ENCODE assay signal across 8 cellular contexts in genomic region chr11:110710520-110711381, GRCh38. TPM values are rescaled to one million over a fixed set of nuclear protein-coding genes. Genes with fewer than 3 reads are reported as not detected.
DNase-seq lines count a peak whose midpoint lies in the region; ATAC-seq and TF ChIP-seq lines count a peak whose summit lies in the region.

No MANE protein-coding gene starts in this region.

- no peak overlapping the region for H3K27ac Mint-ChIP-seq in GM23338
- no peak overlapping the region for H3K27ac Mint-ChIP-seq in activated T-helper 1 cell treated with anti-CD3 and anti-CD28 coated beads, Interleukin-12 subunit alpha, Interleukin-12 subunit beta, Interleukin-2, Interleukin-4 antibody, amounts not matched to agents 30 ng/mL and 10 ng/mL and 1 ng/mL, durations not matched to agents 14 hours and 24 hours and 36 hours

- H2AFZ ChIP-seq in GM23338 (peak overlapping the region; percentile 64; the same call in 1 of the 2 replicates), PC-9 (no peak overlapping the region)

- intact Hi-C loops in A673 (cut with micrococcal nuclease; ENCODE audit: unreplicated experiment) = loop anchor here (1.0 to 10.0 kb wide), 3 partner anchors 251 to 714 kb away; no protein-coding TSS in a partner anchor
- intact Hi-C loops in activated T-helper 1 cell treated with anti-CD3 and anti-CD28 coated beads, Interleukin-12 subunit alpha, Interleukin-12 subunit beta, Interleukin-2, Interleukin-4 antibody, amounts not matched to agents 30 ng/mL and 10 ng/mL and 1 ng/mL, durations not matched to agents 14 hours and 24 hours and 36 hours (cut with micrococcal nuclease) = loop anchor here (5.0 kb wide), 2 partner anchors 258 to 522 kb away; no protein-coding TSS in a partner anchor
- intact Hi-C loops in PC-9 (cut with micrococcal nuclease; ENCODE audit: unreplicated experiment) = no loop called here

- peak overlapping the region; percentile 76 for H3K4me3 ChIP-seq in A673 (ENCODE audit: low read depth, low read length, poor library complexity, severe bottlenecking)
- peak overlapping the region; percentile 82 for H3K4me3 ChIP-seq in GM23338
- H3K4me3 ChIP-seq in right atrium auricular region = peak overlapping the region; percentile 37 to 57
- no peak overlapping the region for H3K4me3 ChIP-seq in PC-9

- H3K27me3 ChIP-seq in A673 (replicated peaks; ENCODE audit: insufficient read depth, low read depth, low read length, poor library complexity) = no peaks in the 10 kb centered on the region
- H3K27me3 ChIP-seq in GM23338 (ENCODE audit: insufficient read depth) = peaks cover 72% of the 10 kb centered on the region
- H3K27me3 ChIP-seq in right atrium auricular region = peaks cover 0 to 4% of the 10 kb centered on the region in 2 donors
- H3K27me3 ChIP-seq in PC-9 (ENCODE audit: insufficient read depth, low read depth) = no peaks in the 10 kb centered on the region

- no peaks in the 10 kb centered on the region for H3K9me2 ChIP-seq in GM23338 (ENCODE audit: insufficient read depth)
- no peaks in the 10 kb centered on the region for H3K9me2 ChIP-seq in PC-9 (ENCODE audit: insufficient read depth)

- H3K9me3 Mint-ChIP-seq in GM23338 = no peaks in the 10 kb centered on the region
- no peaks in the 10 kb centered on the region for H3K9me3 Mint-ChIP-seq in activated T-helper 1 cell treated with anti-CD3 and anti-CD28 coated beads, Interleukin-12 subunit alpha, Interleukin-12 subunit beta, Interleukin-2, Interleukin-4 antibody, amounts not matched to agents 30 ng/mL and 10 ng/mL and 1 ng/mL, durations not matched to agents 14 hours and 24 hours and 36 hours

- H3K9me3 ChIP-seq in A673 (ENCODE audit: low read depth, low read length, poor library complexity, severe bottlenecking) (no peaks in the 10 kb centered on the region), right atrium auricular region (no peaks in the 10 kb centered on the region), PC-9 (ENCODE audit: insufficient read depth, low read depth) (no peaks in the 10 kb centered on the region)

- BruUV-seq in A673 (replicated peaks; lab: Mats Ljungman, UMichigan) (TSS peak; percentile 26), PC-9 (replicated peaks; lab: Mats Ljungman, UMichigan) (no TSS peak)

- H3K4me1 ChIP-seq in A673 (ENCODE audit: insufficient read depth, low read length, poor library complexity, severe bottlenecking) (no peaks in the 10 kb centered on the region), GM23338 (ENCODE audit: insufficient read depth) (peaks cover 4% of the 10 kb centered on the region), right atrium auricular region (peaks cover 0 to 24% of the 10 kb centered on the region in 2 donors), PC-9 (replicated peaks; ENCODE audit: insufficient read depth) (no peaks in the 10 kb centered on the region)

- peak overlapping the region; percentile 75 for H3K4me3 Mint-ChIP-seq in GM23338
- H3K4me3 Mint-ChIP-seq in activated T-helper 1 cell treated with anti-CD3 and anti-CD28 coated beads, Interleukin-12 subunit alpha, Interleukin-12 subunit beta, Interleukin-2, Interleukin-4 antibody, amounts not matched to agents 30 ng/mL and 10 ng/mL and 1 ng/mL, durations not matched to agents 14 hours and 24 hours and 36 hours = peak overlapping the region; percentile 68

- H3K36me3 Mint-ChIP-seq in GM23338 (ENCODE audit: low read depth) = no peaks in the 10 kb centered on the region
- H3K36me3 Mint-ChIP-seq in activated T-helper 1 cell treated with anti-CD3 and anti-CD28 coated beads, Interleukin-12 subunit alpha, Interleukin-12 subunit beta, Interleukin-2, Interleukin-4 antibody, amounts not matched to agents 30 ng/mL and 10 ng/mL and 1 ng/mL, durations not matched to agents 14 hours and 24 hours and 36 hours (ENCODE audit: low read depth) = peaks cover 2% of the 10 kb centered on the region

- H3K36me3 ChIP-seq in A673 (ENCODE audit: insufficient read depth, low read length, poor library complexity, severe bottlenecking) (no peaks in the 10 kb centered on the region), GM23338 (ENCODE audit: insufficient read depth) (no peaks in the 10 kb centered on the region), right atrium auricular region (no peaks in the 10 kb centered on the region), PC-9 (ENCODE audit: low read depth) (no peaks in the 10 kb centered on the region)

- no peaks in the 10 kb centered on the region; the same call in 1 of the 2 replicates for H4K20me1 ChIP-seq in GM23338 (replicated peaks; ENCODE audit: insufficient read depth)
- H4K20me1 ChIP-seq in PC-9 (ENCODE audit: insufficient read depth) = no peaks in the 10 kb centered on the region

- no peaks in the 10 kb centered on the region for H3K79me2 ChIP-seq in GM23338 (replicated peaks; ENCODE audit: insufficient read depth)
- H3K79me2 ChIP-seq in PC-9 (ENCODE audit: low read depth) = no peaks in the 10 kb centered on the region

- no peaks in the 10 kb centered on the region for H3F3A ChIP-seq in GM23338 (replicated peaks; ENCODE audit: low read depth)
- H3F3A ChIP-seq in PC-9 (ENCODE audit: insufficient read depth, low read depth) = no peaks in the 10 kb centered on the region

- CTCF ChIA-PET in A673 (lab: Charles Lee) (no interaction called here), PC-9 (lab: Charles Lee) (no interaction called here)

- no peak overlapping the region for H3K27ac ChIP-seq in A673 (ENCODE audit: low read depth, low read length, poor library complexity, severe bottlenecking)
- H3K27ac ChIP-seq in GM23338 (ENCODE audit: low read depth) = no peak overlapping the region
- H3K27ac ChIP-seq in right atrium auricular region = no peak overlapping the region
- no peak overlapping the region for H3K27ac ChIP-seq in PC-9

- no peak for TF ChIP-seq CTCF in A673 (conservative IDR thresholded peaks at IDR 0.05; ENCODE audit: low read depth, low read length)
- TF ChIP-seq CTCF in GM23338 (conservative IDR thresholded peaks at IDR 0.05; ENCODE audit: low read depth in 2 of 2) = no peak
- no peak for TF ChIP-seq CTCF in right atrium auricular region (IDR thresholded peaks at IDR 0.05)
- TF ChIP-seq CTCF in PC-9 (conservative IDR thresholded peaks at IDR 0.05) = no peak

- H3K4me2 ChIP-seq in GM23338 = peak overlapping the region; percentile 92
- H3K4me2 ChIP-seq in PC-9 = no peak overlapping the region

- peaks cover 41% of the 10 kb centered on the region for H3K27me3 Mint-ChIP-seq in GM23338 (ENCODE audit: insufficient read depth, low read depth, poor library complexity)
- H3K27me3 Mint-ChIP-seq in activated T-helper 1 cell treated with anti-CD3 and anti-CD28 coated beads, Interleukin-12 subunit alpha, Interleukin-12 subunit beta, Interleukin-2, Interleukin-4 antibody, amounts not matched to agents 30 ng/mL and 10 ng/mL and 1 ng/mL, durations not matched to agents 14 hours and 24 hours and 36 hours (ENCODE audit: insufficient read depth) = peaks cover 57% of the 10 kb centered on the region

- POLR2A ChIA-PET in A673 (lab: Charles Lee; ENCODE audit: low non-redundant PET) = interaction anchor here (0.6 kb wide), 1 partner anchor 203 kb away, joined by 8 read pairs; no protein-coding TSS in a partner anchor
- POLR2A ChIA-PET in PC-9 (lab: Charles Lee; ENCODE audit: unreplicated experiment) = no interaction called here

- ATAC-seq in GM23338 (peak; percentile 12), HG02852 (IDR thresholded peaks at IDR 0.05; ENCODE audit: unreplicated experiment) (no peak)

- H3K4me1 Mint-ChIP-seq in GM23338 = peaks cover 11% of the 10 kb centered on the region
- peaks cover 13% of the 10 kb centered on the region for H3K4me1 Mint-ChIP-seq in activated T-helper 1 cell treated with anti-CD3 and anti-CD28 coated beads, Interleukin-12 subunit alpha, Interleukin-12 subunit beta, Interleukin-2, Interleukin-4 antibody, amounts not matched to agents 30 ng/mL and 10 ng/mL and 1 ng/mL, durations not matched to agents 14 hours and 24 hours and 36 hours (ENCODE audit: low read depth)

- DNase-seq in A673 (ENCODE audit: low spot score) = peak; percentile 65
- peak; percentile 62 for DNase-seq in GM23338 (ENCODE audit: low spot score)
- DNase-seq in activated T-helper 1 cell treated with anti-CD3 and anti-CD28 coated beads, Interleukin-12 subunit alpha, Interleukin-12 subunit beta, Interleukin-2, Interleukin-4 antibody, amounts not matched to agents 30 ng/mL and 10 ng/mL and 1 ng/mL, durations not matched to agents 14 hours and 24 hours and 36 hours (ENCODE audit: low spot score) = no peak
- DNase-seq in right atrium auricular region (ENCODE audit: low spot score) = no peak
- peak; percentile 44 for DNase-seq in pons (ENCODE audit: low spot score)
- no peak for DNase-seq in NCI-H226
- DNase-seq in PC-9 = no peak

TF ChIP-seq in GM23338, 12 proteins besides CTCF, POLR2A, EP300 and RAD21:
- TF ChIP-seq ZNF114 (CRISPR knock-in tag; IDR thresholded peaks at IDR 0.05) (no peak), EZH2 (IDR thresholded peaks at IDR 0.05; ENCODE audit: low read depth, unreplicated experiment) (peak; percentile 84)

RNA-seq across cellular contexts. Expression of gene ARHGAP20, which starts 1.5 kb away (rescaled TPM):
- total RNA-seq in A673 (2021) (7.9 and 8.4 TPM in 2 replicates), right atrium auricular region (under 1 TPM; 0.30 to 0.86 TPM), PC-9 (2021) (not detected in 2 replicates)
- total RNA-seq in GM23338 (2014; rRNA removed; shearing (Covaris generic)) = 0.31 and 0.54 TPM in 2 replicates
- 0.05 TPM in 1 of 2 replicates, not detected in the other for polyA plus RNA-seq in GM23338 (2016; fragmentation: Nextera tagmentation; extraction: Ambion mirVana)
- total RNA-seq in activated T-helper 1 cell treated with anti-CD3 and anti-CD28 coated beads, Interleukin-12 subunit alpha, Interleukin-12 subunit beta, Interleukin-2, Interleukin-4 antibody, amounts not matched to agents 30 ng/mL and 10 ng/mL and 1 ng/mL, durations not matched to agents 14 hours and 24 hours and 36 hours = not detected in 2 replicates

Comparison
In these comparisons a context has a peak if more than half of its experiments do, and no peak if none do; other contexts are left out.
1. DNase-seq: peak in A673 (single experiment), GM23338 (single experiment) and pons (single experiment); none in activated T-helper 1 cell treated with anti-CD3 and anti-CD28 coated beads, Interleukin-12 subunit alpha, Interleukin-12 subunit beta, Interleukin-2, Interleukin-4 antibody, amounts not matched to agents 30 ng/mL and 10 ng/mL and 1 ng/mL, durations not matched to agents 14 hours and 24 hours and 36 hours (single experiment), right atrium auricular region (single experiment), NCI-H226 (single experiment) and PC-9 (0 of 2).